8 cellular contexts compared by ENCODE assay signal in genomic region chr4:27000820-27001219, GRCh38.
DNase-seq lines count a peak whose midpoint lies in the region; ATAC-seq and TF ChIP-seq lines count a peak whose summit lies in the region.

No MANE protein-coding gene starts in this region.

- ATAC-seq in HG02884 (IDR thresholded peaks at IDR 0.05; ENCODE audit: unreplicated experiment) (peak; percentile 74), T-cell (replicated peaks in 1 of 4) (peak; percentile 66 to 87 (median 71))

- no peak overlapping the region for H3K4me3 Mint-ChIP-seq in activated CD4-positive, alpha-beta memory T cell treated with anti-CD3 and anti-CD28 coated beads for 36 hours
- H3K4me3 Mint-ChIP-seq in activated CD4-positive, alpha-beta memory T cell treated with anti-CD3 and anti-CD28 coated beads, Interleukin-2, amount 10 ng/mL, durations not matched to agents 7 days and 5 days: no peak overlapping the region
- H3K4me3 Mint-ChIP-seq in T-cell: no peak overlapping the region

- H3K27ac Mint-ChIP-seq in activated CD4-positive, alpha-beta memory T cell treated with anti-CD3 and anti-CD28 coated beads for 36 hours: peak overlapping the region; percentile 51
- H3K27ac Mint-ChIP-seq in activated CD4-positive, alpha-beta memory T cell treated with anti-CD3 and anti-CD28 coated beads, Interleukin-2, amount 10 ng/mL, durations not matched to agents 7 days and 5 days: no peak overlapping the region
- H3K27ac Mint-ChIP-seq in T-cell: peak overlapping the region in 1 of 2 donors; percentile 74

- DNase-seq in activated CD4-positive, alpha-beta memory T cell treated with anti-CD3 and anti-CD28 coated beads for 36 hours: no peak
- no peak for DNase-seq in activated CD4-positive, alpha-beta memory T cell treated with anti-CD3 and anti-CD28 coated beads, Interleukin-2, amount 10 ng/mL, durations not matched to agents 7 days and 5 days
- DNase-seq in T-cell: peak in 4 of 34 experiments; percentile 6 to 12 (median 8)
- DNase-seq in retinal pigment epithelial cell (ENCODE audit: low read depth): no peak
- DNase-seq in NCI-H1092 treated with DMSO at 0.1 percent for 48 hours (lab: John Stamatoyannopoulos, UW): no peak
- no peak for DNase-seq in H7
- no peak for DNase-seq in mucosa of gallbladder (ENCODE audit: low spot score)

- intact Hi-C loops in activated CD4-positive, alpha-beta memory T cell treated with anti-CD3 and anti-CD28 coated beads for 36 hours (cut with micrococcal nuclease): loop anchor here (5.0 to 10.0 kb wide), 5 partner anchors 254 to 1144 kb away; partner anchors contain the start of gene RBPJ

- H3K36me3 Mint-ChIP-seq in activated CD4-positive, alpha-beta memory T cell treated with anti-CD3 and anti-CD28 coated beads for 36 hours: peaks cover 4% of the 10 kb centered on the region
- H3K36me3 Mint-ChIP-seq in activated CD4-positive, alpha-beta memory T cell treated with anti-CD3 and anti-CD28 coated beads, Interleukin-2, amount 10 ng/mL, durations not matched to agents 7 days and 5 days (ENCODE audit: low read depth): peaks cover 22% of the 10 kb centered on the region
- H3K36me3 Mint-ChIP-seq in T-cell: peaks cover 23% of the 10 kb centered on the region

- peaks cover 52% of the 10 kb centered on the region for H3K4me1 Mint-ChIP-seq in activated CD4-positive, alpha-beta memory T cell treated with anti-CD3 and anti-CD28 coated beads for 36 hours (ENCODE audit: low read depth)
- H3K4me1 Mint-ChIP-seq in activated CD4-positive, alpha-beta memory T cell treated with anti-CD3 and anti-CD28 coated beads, Interleukin-2, amount 10 ng/mL, durations not matched to agents 7 days and 5 days: peaks cover 32% of the 10 kb centered on the region
- H3K4me1 Mint-ChIP-seq in T-cell: peaks cover 34 to 54% (median 49%) of the 10 kb centered on the region in 3 donors

- TF ChIP-seq CTCF in retinal pigment epithelial cell (conservative IDR thresholded peaks at IDR 0.05; ENCODE audit: low read depth, low read length): peak; percentile 44

- H3K27me3 ChIP-seq in H7 (ENCODE audit: control insufficient read depth, insufficient read depth, low read length): no peaks in the 10 kb centered on the region

- H3K27me3 Mint-ChIP-seq in activated CD4-positive, alpha-beta memory T cell treated with anti-CD3 and anti-CD28 coated beads for 36 hours: no peaks in the 10 kb centered on the region
- H3K27me3 Mint-ChIP-seq in activated CD4-positive, alpha-beta memory T cell treated with anti-CD3 and anti-CD28 coated beads, Interleukin-2, amount 10 ng/mL, durations not matched to agents 7 days and 5 days: no peaks in the 10 kb centered on the region
- H3K27me3 Mint-ChIP-seq in T-cell: no peaks in the 10 kb centered on the region

- POLR2A ChIA-PET in activated CD4-positive, alpha-beta memory T cell treated with anti-CD3 and anti-CD28 coated beads for 36 hours (lab: Charles Lee): no interaction called here
- POLR2A ChIA-PET in activated CD4-positive, alpha-beta memory T cell treated with anti-CD3 and anti-CD28 coated beads, Interleukin-2, amount 10 ng/mL, durations not matched to agents 7 days and 5 days (lab: Charles Lee): interaction anchor here (0.8 to 1.0 kb wide), 2 partner anchors 115 to 140 kb away, joined by 3 read pairs; partner anchors contain the start of gene STIM2
- POLR2A ChIA-PET in T-cell (lab: Charles Lee): no interaction called here

- CTCF ChIA-PET in activated CD4-positive, alpha-beta memory T cell treated with anti-CD3 and anti-CD28 coated beads for 36 hours (lab: Charles Lee): interaction anchor here (0.7 to 1.1 kb wide), 4 partner anchors 9 to 132 kb away, joined by 3 read pairs; no protein-coding TSS in a partner anchor
- CTCF ChIA-PET in activated CD4-positive, alpha-beta memory T cell treated with anti-CD3 and anti-CD28 coated beads, Interleukin-2, amount 10 ng/mL, durations not matched to agents 7 days and 5 days (lab: Charles Lee): interaction anchor here (0.7 to 2.6 kb wide), 4 partner anchors 8 to 140 kb away, joined by 3 to 9 read pairs (median 5); partner anchors contain the start of gene STIM2
- CTCF ChIA-PET in T-cell (lab: Charles Lee): interaction anchor here (0.8 to 1.3 kb wide), 3 partner anchors 9 to 672 kb away, joined by 3 to 10 read pairs (median 5); no protein-coding TSS in a partner anchor

- no peaks in the 10 kb centered on the region for H3K36me3 ChIP-seq in H7 (replicated peaks; ENCODE audit: control insufficient read depth, insufficient read depth, low read length)

- no peak overlapping the region for H3K4me3 ChIP-seq in retinal pigment epithelial cell (ENCODE audit: low read length)
- no peak overlapping the region for H3K4me3 ChIP-seq in H7 (ENCODE audit: insufficient read depth, low read depth, low read length)

- H3K9me3 Mint-ChIP-seq in activated CD4-positive, alpha-beta memory T cell treated with anti-CD3 and anti-CD28 coated beads for 36 hours: no peaks in the 10 kb centered on the region
- H3K9me3 Mint-ChIP-seq in activated CD4-positive, alpha-beta memory T cell treated with anti-CD3 and anti-CD28 coated beads, Interleukin-2, amount 10 ng/mL, durations not matched to agents 7 days and 5 days: no peaks in the 10 kb centered on the region
- no peaks in the 10 kb centered on the region for H3K9me3 Mint-ChIP-seq in T-cell
